Comparison of ENCODE assay signal across 25 cellular contexts in the genomic region with DNA sequence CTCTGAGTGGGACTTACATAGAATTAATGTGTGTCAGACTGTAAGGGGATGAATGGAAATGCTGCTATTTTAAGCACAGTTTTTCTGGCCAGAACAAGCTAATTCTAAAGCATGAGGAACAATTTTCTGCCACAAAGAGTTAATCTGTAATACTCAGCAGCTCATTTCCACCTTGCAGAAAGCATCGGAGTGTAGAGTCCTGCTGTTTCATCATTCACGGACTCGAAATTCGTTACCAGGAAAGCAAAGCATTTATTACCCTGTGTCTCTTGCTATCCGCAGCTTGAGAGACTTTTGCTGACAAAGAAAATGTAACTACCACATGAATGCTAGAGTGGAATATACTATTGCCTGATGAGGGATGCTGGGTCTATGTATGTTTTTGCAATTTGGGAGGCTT.
DNase-seq lines count a peak whose midpoint lies in the region; ATAC-seq and TF ChIP-seq lines count a peak whose summit lies in the region.
"Had no signal": no experiment of that assay in that cellular context is flagged by ENCODE, and none has a peak within 500 bp of the region (broad histone marks: within the 10 kb centered on the region; RNA-seq: fewer than 3 reads in every experiment).

No MANE protein-coding gene starts in this region.

- peak overlapping the region; percentile 4 for H3K4me3 Mint-ChIP-seq in CD4-positive, alpha-beta T cell
- H3K4me3 Mint-ChIP-seq in activated T-helper 17 cell treated with anti-CD3 and anti-CD28 coated beads, Interleukin-2, amount 50 U/mL, for 72 hours: peak overlapping the region; percentile 93
- no peak overlapping the region for H3K4me3 Mint-ChIP-seq in memory B cell
- no peak overlapping the region for H3K4me3 Mint-ChIP-seq in WTC11

- ATAC-seq in CD4-positive, alpha-beta T cell (ENCODE audit: poor library complexity): no peak
- ATAC-seq in activated T-helper 17 cell treated with anti-CD3 and anti-CD28 coated beads, Interleukin-2, amount 50 U/mL, for 72 hours (replicated peaks): no peak
- ATAC-seq in memory B cell (ENCODE audit: low read depth) (no peak), WTC11 (no peak), HG03432 (IDR thresholded peaks at IDR 0.05; ENCODE audit: unreplicated experiment) (no peak)
- ATAC-seq: gastroesophageal sphincter; stimulated activated naive CD8-positive, alpha-beta T cell treated with anti-CD3 and anti-CD28 coated beads, Interleukin-15, Interleukin-2, amounts not matched to agents 100 U/mL and 50 U/mL, for 24 hours had no signal

- CTCF ChIA-PET in CD4-positive, alpha-beta T cell (lab: Charles Lee): no interaction called here
- CTCF ChIA-PET in WTC11 (lab: Charles Lee): no interaction called here

- peaks cover 97% of the 10 kb centered on the region for H3K36me3 Mint-ChIP-seq in CD4-positive, alpha-beta T cell (ENCODE audit: low read depth)
- no peaks in the 10 kb centered on the region for H3K36me3 Mint-ChIP-seq in activated T-helper 17 cell treated with anti-CD3 and anti-CD28 coated beads, Interleukin-2, amount 50 U/mL, for 72 hours (ENCODE audit: low read depth)
- H3K36me3 Mint-ChIP-seq in memory B cell (peaks cover 33% of the 10 kb centered on the region), WTC11 (no peaks in the 10 kb centered on the region)

- peaks cover 96% of the 10 kb centered on the region for H3K4me1 Mint-ChIP-seq in CD4-positive, alpha-beta T cell (ENCODE audit: low read depth)
- peaks cover 81% of the 10 kb centered on the region for H3K4me1 Mint-ChIP-seq in activated T-helper 17 cell treated with anti-CD3 and anti-CD28 coated beads, Interleukin-2, amount 50 U/mL, for 72 hours
- H3K4me1 Mint-ChIP-seq in memory B cell (peaks cover 61% of the 10 kb centered on the region), WTC11 (peaks cover 33% of the 10 kb centered on the region)

- no peaks in the 10 kb centered on the region for H3K27me3 ChIP-seq in BLaER1
- H3K27me3 ChIP-seq in CD4-positive, alpha-beta T cell (ENCODE audit: control insufficient read depth, insufficient read depth, low read length): no peaks in the 10 kb centered on the region
- H3K27me3 ChIP-seq: ascending aorta, esophagus muscularis mucosa, gastroesophageal sphincter, tibial artery had no signal

- H3K4me3 ChIP-seq in BLaER1: peak overlapping the region; percentile 28; the same call in 1 of the 2 replicates
- H3K4me3 ChIP-seq: ascending aorta, esophagus muscularis mucosa, gastroesophageal sphincter, skin epidermis, tibial artery had no signal

- H3K9ac ChIP-seq in BLaER1: peak overlapping the region; percentile 64
- H3K9ac ChIP-seq: SK-N-SH had no signal

- POLR2A ChIA-PET in CD4-positive, alpha-beta T cell (lab: Charles Lee): interaction anchor here (0.9 to 1.1 kb wide), 2 partner anchors 10 to 34 kb away, joined by 3 read pairs; no protein-coding TSS in a partner anchor
- POLR2A ChIA-PET in WTC11 (lab: Charles Lee): interaction anchor here (0.6 kb wide), 1 partner anchor 18 kb away, joined by 5 read pairs; no protein-coding TSS in a partner anchor

- H3K9me3 Mint-ChIP-seq in CD4-positive, alpha-beta T cell: no peaks in the 10 kb centered on the region
- no peaks in the 10 kb centered on the region for H3K9me3 Mint-ChIP-seq in activated T-helper 17 cell treated with anti-CD3 and anti-CD28 coated beads, Interleukin-2, amount 50 U/mL, for 72 hours
- H3K9me3 Mint-ChIP-seq in memory B cell: no peaks in the 10 kb centered on the region
- no peaks in the 10 kb centered on the region for H3K9me3 Mint-ChIP-seq in WTC11

- H3K36me3 ChIP-seq in BLaER1: peaks cover 29% of the 10 kb centered on the region
- H3K36me3 ChIP-seq: WERI-Rb-1 had no signal

- peak overlapping the region; percentile 76 for H3K4me2 ChIP-seq in BLaER1
- H3K4me2 ChIP-seq: SK-N-SH had no signal

- peaks cover 99% of the 10 kb centered on the region for H3K4me1 ChIP-seq in BLaER1
- H3K4me1 ChIP-seq: Caco-2 had no signal

- H3K9me3 ChIP-seq in BLaER1: no peaks in the 10 kb centered on the region
- no peaks in the 10 kb centered on the region for H3K9me3 ChIP-seq in CD4-positive, alpha-beta T cell (ENCODE audit: control insufficient read depth, low read length)
- H3K9me3 ChIP-seq: ascending aorta, Caco-2, esophagus muscularis mucosa, SK-N-SH, tibial artery had no signal

- no peaks in the 10 kb centered on the region for H3K27me3 Mint-ChIP-seq in CD4-positive, alpha-beta T cell
- no peaks in the 10 kb centered on the region for H3K27me3 Mint-ChIP-seq in activated T-helper 17 cell treated with anti-CD3 and anti-CD28 coated beads, Interleukin-2, amount 50 U/mL, for 72 hours
- H3K27me3 Mint-ChIP-seq in memory B cell: no peaks in the 10 kb centered on the region
- H3K27me3 Mint-ChIP-seq in WTC11 (ENCODE audit: low read depth): no peaks in the 10 kb centered on the region

- DNase-seq in CD4-positive, alpha-beta T cell: no peak
- DNase-seq in memory B cell (ENCODE audit: low spot score in 2 of 2) (no peak), WTC11 (ENCODE audit: low spot score) (no peak), NCI-H2107 (lab: John Stamatoyannopoulos, UW) (no peak)
- no peak for DNase-seq in stimulated activated CD4-positive, alpha-beta T cell treated with anti-CD3 and anti-CD28 coated beads, Interleukin-2, amount 100 ng/mL, for 48 hours
- DNase-seq: activated gamma-delta T cell; Caco-2; DND-41; islet precursor cell; Karpas-422; MV-4-11; NCI-H1694 treated with DMSO at 0.1 percent for 48 hours; NCI-H226; NCI-H774; SK-N-SH; stimulated activated naive CD8-positive, alpha-beta T cell treated with anti-CD3 and anti-CD28 coated beads, Interleukin-15, Interleukin-2, amounts not matched to agents 100 U/mL and 50 U/mL, for 24 hours; tibial artery; WERI-Rb-1 had no signal

- no peak for TF ChIP-seq CTCF in CD4-positive, alpha-beta T cell (IDR thresholded peaks at IDR 0.05)
- no peak for TF ChIP-seq CTCF in WTC11 (IDR thresholded peaks at IDR 0.05)

- intact Hi-C loops in CD4-positive, alpha-beta T cell (cut with DNase I, micrococcal nuclease): no loop called here

- H4K20me1 ChIP-seq in BLaER1: peaks cover 50% of the 10 kb centered on the region

- peak overlapping the region; percentile 89 for H3K27ac Mint-ChIP-seq in CD4-positive, alpha-beta T cell
- peak overlapping the region; percentile 97 for H3K27ac Mint-ChIP-seq in activated T-helper 17 cell treated with anti-CD3 and anti-CD28 coated beads, Interleukin-2, amount 50 U/mL, for 72 hours
- H3K27ac Mint-ChIP-seq in memory B cell (peak overlapping the region; percentile 31), WTC11 (no peak overlapping the region)

- H3K27ac ChIP-seq in BLaER1: peak overlapping the region; percentile 77
- H3K27ac ChIP-seq in CD4-positive, alpha-beta T cell (ENCODE audit: low read depth, low read length): no peak overlapping the region
- H3K27ac ChIP-seq: ascending aorta, esophagus muscularis mucosa, gastroesophageal sphincter, skin epidermis, tibial artery, WERI-Rb-1 had no signal

TF ChIP-seq in WTC11, 78 proteins besides CTCF, POLR2A, EP300 and RAD21 (continues in another document):
- TF ChIP-seq TEAD1 (CRISPR knock-in tag; IDR thresholded peaks at IDR 0.05) (no peak), ZNF396 (CRISPR knock-in tag; IDR thresholded peaks at IDR 0.05; ENCODE audit: borderline replicate concordance) (no peak), ZNF138 (CRISPR knock-in tag; conservative IDR thresholded peaks at IDR 0.05) (no peak), IRF2 (CRISPR knock-in tag; IDR thresholded peaks at IDR 0.05; ENCODE audit: borderline replicate concordance, low read depth) (no peak), NR2C2 (CRISPR knock-in tag; IDR thresholded peaks at IDR 0.05) (no peak), ATF1 (CRISPR knock-in tag; IDR thresholded peaks at IDR 0.05) (no peak), FOXJ3 (CRISPR knock-in tag; IDR thresholded peaks at IDR 0.05; ENCODE audit: borderline replicate concordance) (no peak), AR (CRISPR knock-in tag; IDR thresholded peaks at IDR 0.05) (no peak), PRRX2 (CRISPR knock-in tag; IDR thresholded peaks at IDR 0.05) (no peak), ETV6 (CRISPR knock-in tag; IDR thresholded peaks at IDR 0.05) (no peak), ELF4 (CRISPR knock-in tag; IDR thresholded peaks at IDR 0.05; ENCODE audit: low read depth) (no peak)
- TF ChIP-seq, protein P1, sequence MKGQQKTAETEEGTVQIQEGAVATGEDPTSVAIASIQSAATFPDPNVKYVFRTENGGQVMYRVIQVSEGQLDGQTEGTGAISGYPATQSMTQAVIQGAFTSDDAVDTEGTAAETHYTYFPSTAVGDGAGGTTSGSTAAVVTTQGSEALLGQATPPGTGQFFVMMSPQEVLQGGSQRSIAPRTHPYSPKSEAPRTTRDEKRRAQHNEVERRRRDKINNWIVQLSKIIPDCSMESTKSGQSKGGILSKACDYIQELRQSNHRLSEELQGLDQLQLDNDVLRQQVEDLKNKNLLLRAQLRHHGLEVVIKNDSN (CRISPR knock-in tag; IDR thresholded peaks at IDR 0.05): no peak
- TF ChIP-seq, protein P2, sequence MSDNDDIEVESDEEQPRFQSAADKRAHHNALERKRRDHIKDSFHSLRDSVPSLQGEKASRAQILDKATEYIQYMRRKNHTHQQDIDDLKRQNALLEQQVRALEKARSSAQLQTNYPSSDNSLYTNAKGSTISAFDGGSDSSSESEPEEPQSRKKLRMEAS (CRISPR knock-in tag; IDR thresholded peaks at IDR 0.05): no peak

Comparison
In these comparisons a context has a peak if more than half of its experiments do, and no peak if none do; other contexts are left out.
1. H3K4me3 Mint-ChIP-seq: peak in CD4-positive, alpha-beta T cell (single experiment) and activated T-helper 17 cell treated with anti-CD3 and anti-CD28 coated beads, Interleukin-2, amount 50 U/mL, for 72 hours (single experiment); none in memory B cell (single experiment) and WTC11 (single experiment).